ENCODE assay signal across 19 cellular contexts in the genomic region with DNA sequence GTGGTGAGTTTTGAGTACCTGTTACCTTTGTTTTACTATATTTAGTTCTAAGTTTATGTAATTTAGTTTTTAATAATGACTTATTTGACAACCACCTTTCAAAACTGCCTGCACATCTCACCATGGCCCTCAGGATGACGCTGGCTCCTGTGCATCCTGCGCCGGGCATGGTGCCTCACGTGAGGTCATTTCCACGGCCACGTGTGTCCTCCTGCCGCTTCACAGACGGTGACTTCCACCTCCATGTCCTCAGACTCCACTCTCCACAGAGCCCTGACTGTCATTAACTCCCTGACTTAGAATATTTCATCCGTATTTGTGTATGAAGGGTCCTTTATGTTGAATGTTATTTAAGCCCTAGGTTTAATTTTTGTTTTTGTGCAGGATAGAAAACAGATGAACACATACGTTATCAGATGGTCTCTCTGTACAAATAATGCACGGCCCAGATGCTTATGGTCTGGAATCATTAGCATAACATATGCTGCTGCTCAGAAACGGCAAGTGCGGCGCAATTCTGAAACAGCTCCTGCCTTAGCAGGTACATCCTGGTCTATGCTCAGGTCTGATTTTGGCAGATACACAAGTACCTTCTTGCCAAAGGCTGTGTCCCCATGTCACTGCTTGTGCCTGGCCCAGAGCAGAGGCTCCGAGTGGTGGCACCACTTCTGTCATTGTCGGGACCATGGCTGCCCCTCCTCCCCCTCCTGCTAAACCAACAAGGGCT.
A peak's percentile ranks its signal among the peaks of the same experiment; 100 is the strongest.
DNase-seq lines count a peak whose midpoint lies in the region; ATAC-seq and TF ChIP-seq lines count a peak whose summit lies in the region.
"Had no signal": no experiment of that assay in that cellular context is flagged by ENCODE, and none has a peak within 500 bp of the region (broad histone marks: within the 10 kb centered on the region; RNA-seq: fewer than 3 reads in every experiment).

No MANE protein-coding gene starts in this region.

- H3K9me3 ChIP-seq in SK-N-SH, result no peaks in the 10 kb centered on the region

- H3K27ac ChIP-seq in SK-N-SH (ENCODE audit: low read depth in 2 of 2, low read length in 1 of 2) (no peak overlapping the region), temporal lobe (ENCODE audit: low read depth, low read length) (peak overlapping the region; percentile 13)
- H3K27ac ChIP-seq: HL-60 had no signal

- 44% methylated on average over 14 of the region's 16 CpGs for WGBS in SK-N-SH (ENCODE audit: low lambda C conversion rate)

- H4K20me1 ChIP-seq in SK-N-SH (ENCODE audit: insufficient read depth), result no peaks in the 10 kb centered on the region

- H2AFZ ChIP-seq in SK-N-SH (ENCODE audit: low read depth), result no peak overlapping the region

- peaks cover 0 to 8% of the 10 kb centered on the region in 2 experiments; a peak in 1 of 4 replicates for H3K4me1 ChIP-seq in SK-N-SH (ENCODE audit: control insufficient read depth in 1 of 2, insufficient read depth in 2 of 2, low read depth in 1 of 2, low read length in 1 of 2)

- no peaks in the 10 kb centered on the region for H3K36me3 ChIP-seq in SK-N-SH (replicated peaks in 1 of 2; ENCODE audit: control insufficient read depth in 1 of 2, insufficient read depth in 2 of 2, low read length in 1 of 2)

- no peak for TF ChIP-seq RAD21 in SK-N-SH (IDR thresholded peaks at IDR 0.05; ENCODE audit: low read length)

- no peaks in the 10 kb centered on the region for H3K27me3 ChIP-seq in SK-N-SH (ENCODE audit: insufficient read depth)

- POLR2A ChIA-PET in SK-N-SH (lab: Yijun Ruan, JAX), result no interaction called here

- no peak for TF ChIP-seq CTCF in SK-N-SH (IDR thresholded peaks at IDR 0.05)

- H3K4me2 ChIP-seq in SK-N-SH, result no peak overlapping the region

- TF ChIP-seq EP300 in SK-N-SH (IDR thresholded peaks at IDR 0.05; ENCODE audit: borderline replicate concordance in 1 of 2, low read depth in 1 of 2, low read length in 1 of 2), result no peak

- no peak overlapping the region for H3K4me3 ChIP-seq in SK-N-SH (ENCODE audit: low read depth in 2 of 2, low read length in 1 of 2)

- no peaks in the 10 kb centered on the region for H3K9me2 ChIP-seq in SK-N-SH

- DNase-seq in SK-N-SH (peak; percentile 64), NCI-H1694 treated with DMSO at 0.1 percent for 48 hours (lab: John Stamatoyannopoulos, UW) (peak; percentile 66), left lobe of liver (ENCODE audit: low spot score) (peak; percentile 18), AG08396 (ENCODE audit: low spot score) (no peak), GF-D8 (lab: John Stamatoyannopoulos, UW) (no peak)
- DNase-seq: 8988T, DMS53, EL, IMR-90, Karpas-422, NCI-H1436, NCI-H2029 treated with DMSO at 0.1 percent for 48 hours, NCI-H446 treated with DMSO at 0.1 percent for 48 hours, NCI-H748 treated with DMSO at 0.1 percent for 48 hours, Right ventricle myocardium superior had no signal

- no peaks in the 10 kb centered on the region for H3K79me2 ChIP-seq in SK-N-SH (ENCODE audit: insufficient read depth)

- CTCF ChIA-PET in SK-N-SH (lab: Yijun Ruan, JAX), result no interaction called here

- H3K9ac ChIP-seq in SK-N-SH, result no peak overlapping the region

- ATAC-seq in SK-N-SH treated with all-trans-retinoic acid at 6 μM for 48 hours, result no peak
- ATAC-seq in left lobe of liver, result no peak
- ATAC-seq in GM18858 (IDR thresholded peaks at IDR 0.05; ENCODE audit: unreplicated experiment), result no peak

- H3F3A ChIP-seq in SK-N-SH (replicated peaks; ENCODE audit: insufficient read depth), result no peaks in the 10 kb centered on the region

TF ChIP-seq in SK-N-SH, 30 proteins besides CTCF, POLR2A, EP300 and RAD21:
- TF ChIP-seq CHD2 (IDR thresholded peaks at IDR 0.05; ENCODE audit: low read length, partially characterized antibody) (no peak), FOXJ3 (CRISPR knock-in tag; IDR thresholded peaks at IDR 0.05) (no peak)
- TF ChIP-seq, protein P1, sequence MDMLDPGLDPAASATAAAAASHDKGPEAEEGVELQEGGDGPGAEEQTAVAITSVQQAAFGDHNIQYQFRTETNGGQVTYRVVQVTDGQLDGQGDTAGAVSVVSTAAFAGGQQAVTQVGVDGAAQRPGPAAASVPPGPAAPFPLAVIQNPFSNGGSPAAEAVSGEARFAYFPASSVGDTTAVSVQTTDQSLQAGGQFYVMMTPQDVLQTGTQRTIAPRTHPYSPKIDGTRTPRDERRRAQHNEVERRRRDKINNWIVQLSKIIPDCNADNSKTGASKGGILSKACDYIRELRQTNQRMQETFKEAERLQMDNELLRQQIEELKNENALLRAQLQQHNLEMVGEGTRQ (IDR thresholded peaks at IDR 0.05; ENCODE audit: borderline replicate concordance, low read depth, low read length), result no peak

TF ChIP-seq in SK-N-SH treated with all-trans-retinoic acid at 6 μM for 48 hours, 23 proteins besides CTCF, POLR2A, EP300 and RAD21:
- TF ChIP-seq CSDC2 (CRISPR knock-in tag; IDR thresholded peaks at IDR 0.05) (no peak), OSR1 (CRISPR knock-in tag; IDR thresholded peaks at IDR 0.05) (no peak), ARNTL (CRISPR knock-in tag; IDR thresholded peaks at IDR 0.05; ENCODE audit: borderline replicate concordance, low read depth) (no peak), ZNF8 (CRISPR knock-in tag; IDR thresholded peaks at IDR 0.05) (no peak), ZFP3 (CRISPR knock-in tag; IDR thresholded peaks at IDR 0.05) (no peak), RARB (CRISPR knock-in tag; IDR thresholded peaks at IDR 0.05) (no peak), ESRRG (CRISPR knock-in tag; IDR thresholded peaks at IDR 0.05) (no peak), PPARA (CRISPR knock-in tag; IDR thresholded peaks at IDR 0.05; ENCODE audit: borderline replicate concordance) (no peak), TOX (CRISPR knock-in tag; IDR thresholded peaks at IDR 0.05; ENCODE audit: borderline replicate concordance) (no peak), ZNF565 (CRISPR knock-in tag; conservative IDR thresholded peaks at IDR 0.05; ENCODE audit: low read depth) (no peak), BACH2 (CRISPR knock-in tag; IDR thresholded peaks at IDR 0.05; ENCODE audit: borderline replicate concordance) (no peak), SNAI2 (CRISPR knock-in tag; IDR thresholded peaks at IDR 0.05) (no peak), GLIS3 (CRISPR knock-in tag; IDR thresholded peaks at IDR 0.05) (no peak), ISL1 (CRISPR knock-in tag; IDR thresholded peaks at IDR 0.05) (no peak)
- TF ChIP-seq, protein P2, sequence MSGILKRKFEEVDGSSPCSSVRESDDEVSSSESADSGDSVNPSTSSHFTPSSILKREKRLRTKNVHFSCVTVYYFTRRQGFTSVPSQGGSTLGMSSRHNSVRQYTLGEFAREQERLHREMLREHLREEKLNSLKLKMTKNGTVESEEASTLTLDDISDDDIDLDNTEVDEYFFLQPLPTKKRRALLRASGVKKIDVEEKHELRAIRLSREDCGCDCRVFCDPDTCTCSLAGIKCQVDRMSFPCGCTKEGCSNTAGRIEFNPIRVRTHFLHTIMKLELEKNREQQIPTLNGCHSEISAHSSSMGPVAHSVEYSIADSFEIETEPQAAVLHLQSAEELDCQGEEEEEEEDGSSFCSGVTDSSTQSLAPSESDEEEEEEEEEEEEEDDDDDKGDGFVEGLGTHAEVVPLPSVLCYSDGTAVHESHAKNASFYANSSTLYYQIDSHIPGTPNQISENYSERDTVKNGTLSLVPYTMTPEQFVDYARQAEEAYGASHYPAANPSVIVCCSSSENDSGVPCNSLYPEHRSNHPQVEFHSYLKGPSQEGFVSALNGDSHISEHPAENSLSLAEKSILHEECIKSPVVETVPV (CRISPR knock-in tag; IDR thresholded peaks at IDR 0.05), result no peak
- TF ChIP-seq, protein P3, sequence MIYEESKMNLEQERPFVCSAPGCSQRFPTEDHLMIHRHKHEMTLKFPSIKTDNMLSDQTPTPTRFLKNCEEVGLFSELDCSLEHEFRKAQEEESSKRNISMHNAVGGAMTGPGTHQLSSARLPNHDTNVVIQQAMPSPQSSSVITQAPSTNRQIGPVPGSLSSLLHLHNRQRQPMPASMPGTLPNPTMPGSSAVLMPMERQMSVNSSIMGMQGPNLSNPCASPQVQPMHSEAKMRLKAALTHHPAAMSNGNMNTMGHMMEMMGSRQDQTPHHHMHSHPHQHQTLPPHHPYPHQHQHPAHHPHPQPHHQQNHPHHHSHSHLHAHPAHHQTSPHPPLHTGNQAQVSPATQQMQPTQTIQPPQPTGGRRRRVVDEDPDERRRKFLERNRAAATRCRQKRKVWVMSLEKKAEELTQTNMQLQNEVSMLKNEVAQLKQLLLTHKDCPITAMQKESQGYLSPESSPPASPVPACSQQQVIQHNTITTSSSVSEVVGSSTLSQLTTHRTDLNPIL (CRISPR knock-in tag; IDR thresholded peaks at IDR 0.05; ENCODE audit: low read depth), result no peak
- TF ChIP-seq, protein P4, sequence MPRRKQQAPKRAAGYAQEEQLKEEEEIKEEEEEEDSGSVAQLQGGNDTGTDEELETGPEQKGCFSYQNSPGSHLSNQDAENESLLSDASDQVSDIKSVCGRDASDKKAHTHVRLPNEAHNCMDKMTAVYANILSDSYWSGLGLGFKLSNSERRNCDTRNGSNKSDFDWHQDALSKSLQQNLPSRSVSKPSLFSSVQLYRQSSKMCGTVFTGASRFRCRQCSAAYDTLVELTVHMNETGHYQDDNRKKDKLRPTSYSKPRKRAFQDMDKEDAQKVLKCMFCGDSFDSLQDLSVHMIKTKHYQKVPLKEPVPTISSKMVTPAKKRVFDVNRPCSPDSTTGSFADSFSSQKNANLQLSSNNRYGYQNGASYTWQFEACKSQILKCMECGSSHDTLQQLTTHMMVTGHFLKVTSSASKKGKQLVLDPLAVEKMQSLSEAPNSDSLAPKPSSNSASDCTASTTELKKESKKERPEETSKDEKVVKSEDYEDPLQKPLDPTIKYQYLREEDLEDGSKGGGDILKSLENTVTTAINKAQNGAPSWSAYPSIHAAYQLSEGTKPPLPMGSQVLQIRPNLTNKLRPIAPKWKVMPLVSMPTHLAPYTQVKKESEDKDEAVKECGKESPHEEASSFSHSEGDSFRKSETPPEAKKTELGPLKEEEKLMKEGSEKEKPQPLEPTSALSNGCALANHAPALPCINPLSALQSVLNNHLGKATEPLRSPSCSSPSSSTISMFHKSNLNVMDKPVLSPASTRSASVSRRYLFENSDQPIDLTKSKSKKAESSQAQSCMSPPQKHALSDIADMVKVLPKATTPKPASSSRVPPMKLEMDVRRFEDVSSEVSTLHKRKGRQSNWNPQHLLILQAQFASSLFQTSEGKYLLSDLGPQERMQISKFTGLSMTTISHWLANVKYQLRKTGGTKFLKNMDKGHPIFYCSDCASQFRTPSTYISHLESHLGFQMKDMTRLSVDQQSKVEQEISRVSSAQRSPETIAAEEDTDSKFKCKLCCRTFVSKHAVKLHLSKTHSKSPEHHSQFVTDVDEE (CRISPR knock-in tag; IDR thresholded peaks at IDR 0.05), result no peak

Comparison
In these comparisons a context has a peak if more than half of its experiments do, and no peak if none do; other contexts are left out.
1. DNase-seq: peak in SK-N-SH (single experiment), NCI-H1694 treated with DMSO at 0.1 percent for 48 hours (single experiment) and left lobe of liver (single experiment); none in AG08396 (single experiment) and GF-D8 (single experiment).